ENCODE assay signal across 8 cellular contexts in the genomic region with DNA sequence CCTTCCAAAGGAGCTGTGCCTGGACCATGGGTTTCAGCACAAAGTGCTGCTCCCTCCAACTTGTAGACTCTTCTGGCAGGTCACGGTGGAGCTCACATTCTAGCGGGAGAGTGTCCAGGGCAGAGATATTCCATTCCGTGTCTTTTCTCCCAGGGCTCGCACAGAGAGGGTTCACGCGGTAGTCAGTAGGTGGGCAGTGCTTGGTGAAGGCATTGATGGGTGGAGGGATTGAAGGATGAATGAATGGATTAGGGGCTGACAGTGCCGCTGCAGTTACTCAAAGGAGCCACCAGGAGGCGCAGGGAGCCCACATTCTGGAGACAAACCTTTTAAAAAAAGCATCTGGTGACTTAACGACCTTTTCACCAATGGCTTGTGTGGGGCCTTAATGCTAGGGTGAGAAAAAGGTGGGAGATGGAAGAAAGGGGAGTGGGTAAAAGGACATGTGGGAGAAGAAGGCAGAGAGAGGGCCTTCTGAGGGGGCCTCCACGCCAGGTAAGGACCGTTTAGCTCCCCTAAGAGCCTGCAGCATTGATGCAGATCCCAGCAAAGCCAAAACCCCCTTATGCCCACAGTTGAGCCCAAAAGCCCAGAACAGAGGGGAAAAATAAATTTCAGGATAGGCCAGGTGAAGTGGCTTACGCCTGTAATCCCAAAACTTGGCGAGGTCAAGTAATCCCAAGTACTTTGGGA. TPM values are rescaled to one million over a fixed set of nuclear protein-coding genes. Genes with fewer than 3 reads are reported as not detected.
DNase-seq lines count a peak whose midpoint lies in the region; ATAC-seq and TF ChIP-seq lines count a peak whose summit lies in the region.

No MANE protein-coding gene starts in this region.

- no peak for ATAC-seq in HG02571 (IDR thresholded peaks at IDR 0.05; ENCODE audit: unreplicated experiment)

- no peak overlapping the region for H3K27ac ChIP-seq in dorsolateral prefrontal cortex

- DNase-seq in AG20443 (ENCODE audit: low spot score) (peak; percentile 75), H7 (peak; percentile 82), NCI-H524 treated with DMSO at 0.1 percent for 48 hours (lab: John Stamatoyannopoulos, UW) (peak; percentile 41), dorsolateral prefrontal cortex (peak in 8 of 10 donors; percentile 39 to 71 (median 48)), lung microvascular endothelial cell (ENCODE audit: low read depth in 2 of 2) (peak; percentile 58 to 70)
- DNase-seq in activated CD4-positive, alpha-beta T cell treated with anti-CD3 and anti-CD28 coated beads, Interleukin-2, amount 50 U/mL, for 24 hours (ENCODE audit: low read depth in 1 of 2, low spot score in 1 of 2), result peak; percentile 50 to 54
- peak; percentile 38 to 52 for DNase-seq in stimulated activated CD8-positive, alpha-beta memory T cell treated with anti-CD3 and anti-CD28 coated beads, Interleukin-4, amount 100 ng/mL, for 1 hour (ENCODE audit: low read depth in 2 of 2, low spot score in 1 of 2)

- no peaks in the 10 kb centered on the region for H3K36me3 ChIP-seq in H7 (replicated peaks; ENCODE audit: control insufficient read depth, insufficient read depth, low read length)

- peak; percentile 85 to 99 (median 96) for TF ChIP-seq CTCF in dorsolateral prefrontal cortex (IDR thresholded peaks at IDR 0.05 in 54 of 56, conservative IDR thresholded peaks at IDR 0.05 in 2 of 56; ENCODE audit: low read depth in 1 of 56, partially characterized antibody in 56 of 56)

- intact Hi-C loops in dorsolateral prefrontal cortex (cut with DNase I), result loop anchor here (1.0 to 10.0 kb wide), 5 partner anchors 140 to 399 kb away; no protein-coding TSS in a partner anchor

- H3K27me3 ChIP-seq in H7 (ENCODE audit: control insufficient read depth, insufficient read depth, low read length) (no peaks in the 10 kb centered on the region), dorsolateral prefrontal cortex (peaks cover 0 to 9% (median 0%) of the 10 kb centered on the region in 45 donors)

- H3K4me3 ChIP-seq in H7 (ENCODE audit: insufficient read depth, low read depth, low read length) (no peak overlapping the region), dorsolateral prefrontal cortex (no peak overlapping the region)

RNA-seq across cellular contexts. Expression of a gene that starts 17.5 kb away (rescaled TPM):
- total RNA-seq in H7 (2014; rRNA removed; shearing (Covaris generic)), result 5.5 and 9.9 TPM in 2 replicates
- total RNA-seq in dorsolateral prefrontal cortex, result 1 to 10 TPM; 1.5 to 6.8 (median 3.4) TPM
- 1.3 and 1.4 TPM in 2 replicates for total RNA-seq in lung microvascular endothelial cell

RNA-seq across cellular contexts. Expression of a gene that starts 47.8 kb away (rescaled TPM):
- total RNA-seq in H7 (2014; rRNA removed; shearing (Covaris generic)), result 33.8 and 49.4 TPM in 2 replicates
- 10 to 100 TPM in 15 of 120 experiments, 1 to 10 TPM in 103, under 1 TPM in 2; 0.66 to 16.3 (median 6.5) TPM for total RNA-seq in dorsolateral prefrontal cortex
- total RNA-seq in lung microvascular endothelial cell, result under 0.01 TPM in 2 replicates
